In the genomic region with DNA sequence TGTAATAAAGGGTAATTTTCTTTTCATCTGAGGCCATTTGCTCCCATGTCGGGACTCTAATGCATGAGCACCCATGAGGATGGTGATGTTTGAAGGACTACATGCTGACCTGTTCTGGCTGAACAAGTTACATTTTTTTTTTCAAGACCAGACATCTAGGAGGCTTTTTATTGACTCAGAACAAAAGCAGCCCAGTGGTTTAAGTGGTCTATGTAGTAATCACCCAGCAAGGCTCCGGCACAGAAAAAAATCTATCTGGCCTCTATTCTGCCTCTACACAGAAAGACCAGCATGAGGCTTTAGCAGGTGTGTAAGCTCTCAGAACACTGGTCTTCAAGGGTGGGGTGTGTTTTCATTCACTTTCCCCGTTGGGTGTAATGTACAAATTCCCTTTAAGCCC, we compare ENCODE assay signal across 1 cellular context.
TF ChIP-seq lines count a peak whose summit lies in the region.

No MANE protein-coding gene starts in this region.

TF ChIP-seq in GM12878, 131 proteins besides CTCF, POLR2A, EP300 and RAD21 (continued from another document):
- TF ChIP-seq, protein P1, sequence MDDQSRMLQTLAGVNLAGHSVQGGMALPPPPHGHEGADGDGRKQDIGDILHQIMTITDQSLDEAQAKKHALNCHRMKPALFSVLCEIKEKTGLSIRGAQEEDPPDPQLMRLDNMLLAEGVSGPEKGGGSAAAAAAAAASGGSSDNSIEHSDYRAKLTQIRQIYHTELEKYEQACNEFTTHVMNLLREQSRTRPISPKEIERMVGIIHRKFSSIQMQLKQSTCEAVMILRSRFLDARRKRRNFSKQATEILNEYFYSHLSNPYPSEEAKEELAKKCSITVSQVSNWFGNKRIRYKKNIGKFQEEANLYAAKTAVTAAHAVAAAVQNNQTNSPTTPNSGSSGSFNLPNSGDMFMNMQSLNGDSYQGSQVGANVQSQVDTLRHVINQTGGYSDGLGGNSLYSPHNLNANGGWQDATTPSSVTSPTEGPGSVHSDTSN (IDR thresholded peaks at IDR 0.05; ENCODE audit: insufficient replicate concordance, low read depth, low read length): no peak
- TF ChIP-seq IKZF1 (conservative IDR thresholded peaks at IDR 0.05) (no peak), BCL11A (IDR thresholded peaks at IDR 0.05; ENCODE audit: low read depth, low read length) (peak; percentile 67; the same call in 1 of the 2 replicates), MEF2A (IDR thresholded peaks at IDR 0.05; ENCODE audit: insufficient read depth, low read depth, low read length) (0 out of 2 replicates have a peak, but pooled peaks have one; percentile 25), ZNF384 (IDR thresholded peaks at IDR 0.05; ENCODE audit: borderline replicate concordance, low read depth, low read length) (peak; percentile 58; the same call in 1 of the 2 replicates), KAT2A (conservative IDR thresholded peaks at IDR 0.05; ENCODE audit: control insufficient read depth, low read depth, low read length) (no peak), JUNB (IDR thresholded peaks at IDR 0.05) (peak; percentile 82), CBFB (IDR thresholded peaks at IDR 0.05; ENCODE audit: low read depth) (peak; percentile 79), NFIC (IDR thresholded peaks at IDR 0.05; ENCODE audit: low read depth, low read length) (peak; percentile 49; the same call in 1 of the 2 replicates), JUND (IDR thresholded peaks at IDR 0.05; ENCODE audit: low read depth, low read length) (peak; percentile 71; the same call in 1 of the 2 replicates), DPF2 (IDR thresholded peaks at IDR 0.05) (peak; percentile 47; the same call in 1 of the 2 replicates), ATF7 (IDR thresholded peaks at IDR 0.05; ENCODE audit: low read depth) (peak; percentile 45; the same call in 1 of the 2 replicates), PAX5 (IDR thresholded peaks at IDR 0.05; ENCODE audit: borderline replicate concordance, low read depth, low read length) (0 out of 2 replicates have a peak, but pooled peaks have one; percentile 14), RUNX3 (IDR thresholded peaks at IDR 0.05; ENCODE audit: low read length) (peak; percentile 95), POLR2AphosphoS2 (IDR thresholded peaks at IDR 0.05; ENCODE audit: low read depth, low read length) (no peak)
- TF ChIP-seq, protein P2, sequence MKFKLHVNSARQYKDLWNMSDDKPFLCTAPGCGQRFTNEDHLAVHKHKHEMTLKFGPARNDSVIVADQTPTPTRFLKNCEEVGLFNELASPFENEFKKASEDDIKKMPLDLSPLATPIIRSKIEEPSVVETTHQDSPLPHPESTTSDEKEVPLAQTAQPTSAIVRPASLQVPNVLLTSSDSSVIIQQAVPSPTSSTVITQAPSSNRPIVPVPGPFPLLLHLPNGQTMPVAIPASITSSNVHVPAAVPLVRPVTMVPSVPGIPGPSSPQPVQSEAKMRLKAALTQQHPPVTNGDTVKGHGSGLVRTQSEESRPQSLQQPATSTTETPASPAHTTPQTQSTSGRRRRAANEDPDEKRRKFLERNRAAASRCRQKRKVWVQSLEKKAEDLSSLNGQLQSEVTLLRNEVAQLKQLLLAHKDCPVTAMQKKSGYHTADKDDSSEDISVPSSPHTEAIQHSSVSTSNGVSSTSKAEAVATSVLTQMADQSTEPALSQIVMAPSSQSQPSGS (IDR thresholded peaks at IDR 0.05; ENCODE audit: low read length): peak; percentile 81
